ENCODE assay signal across 8 cellular contexts in genomic region chr3:129248286-129248979, GRCh38. TPM values are rescaled to one million over a fixed set of nuclear protein-coding genes. Genes with fewer than 3 reads are reported as not detected.
A peak's percentile ranks its signal among the peaks of the same experiment; 100 is the strongest.
DNase-seq lines count a peak whose midpoint lies in the region; ATAC-seq and TF ChIP-seq lines count a peak whose summit lies in the region.

No MANE protein-coding gene starts in this region.

- H3K36me3 Mint-ChIP-seq in HFFc6 (ENCODE audit: low read depth), result peaks cover 29% of the 10 kb centered on the region
- H3K36me3 Mint-ChIP-seq in activated CD4-positive, alpha-beta memory T cell treated with anti-CD3 and anti-CD28 coated beads, Interleukin-2, amount 10 ng/mL, durations not matched to agents 7 days and 5 days (ENCODE audit: low read depth), result peaks cover 44% of the 10 kb centered on the region
- H3K36me3 Mint-ChIP-seq in stimulated activated effector memory CD8-positive, alpha-beta T cell treated with anti-CD3 and anti-CD28 coated beads, Interleukin-12 subunit alpha, Interleukin-12 subunit beta, amount 100 ng/mL, for 72 hours, result peaks cover 46% of the 10 kb centered on the region

- CTCF ChIA-PET in activated CD4-positive, alpha-beta memory T cell treated with anti-CD3 and anti-CD28 coated beads, Interleukin-2, amount 10 ng/mL, durations not matched to agents 7 days and 5 days (lab: Charles Lee), result interaction anchor here (0.6 to 6.9 kb wide), 14 partner anchors 10 to 278 kb away, joined by 3 to 80 read pairs (median 6); partner anchors contain the start of gene RAB43

- H3K9me3 Mint-ChIP-seq in HFFc6, result no peaks in the 10 kb centered on the region
- no peaks in the 10 kb centered on the region for H3K9me3 Mint-ChIP-seq in activated CD4-positive, alpha-beta memory T cell treated with anti-CD3 and anti-CD28 coated beads, Interleukin-2, amount 10 ng/mL, durations not matched to agents 7 days and 5 days
- H3K9me3 Mint-ChIP-seq in stimulated activated effector memory CD8-positive, alpha-beta T cell treated with anti-CD3 and anti-CD28 coated beads, Interleukin-12 subunit alpha, Interleukin-12 subunit beta, amount 100 ng/mL, for 72 hours, result no peaks in the 10 kb centered on the region

- H3K27me3 Mint-ChIP-seq in HFFc6 (ENCODE audit: insufficient read depth), result peaks cover 4% of the 10 kb centered on the region
- no peaks in the 10 kb centered on the region for H3K27me3 Mint-ChIP-seq in activated CD4-positive, alpha-beta memory T cell treated with anti-CD3 and anti-CD28 coated beads, Interleukin-2, amount 10 ng/mL, durations not matched to agents 7 days and 5 days

- POLR2A ChIA-PET in activated CD4-positive, alpha-beta memory T cell treated with anti-CD3 and anti-CD28 coated beads, Interleukin-2, amount 10 ng/mL, durations not matched to agents 7 days and 5 days (lab: Charles Lee), result interaction anchor here (1.0 to 20.2 kb wide), 28 partner anchors 10 to 370 kb away, joined by 3 to 393 read pairs (median 6); partner anchors contain the start of genes ACAD9, CNBP, HMCES and RAB43

- ATAC-seq in stimulated activated effector memory CD8-positive, alpha-beta T cell treated with anti-CD3 and anti-CD28 coated beads, Interleukin-12 subunit alpha, Interleukin-12 subunit beta, amount 100 ng/mL, for 72 hours, result no peak
- ATAC-seq in HG03432 (IDR thresholded peaks at IDR 0.05; ENCODE audit: unreplicated experiment), result no peak

- H3K27ac ChIP-seq in iPS DF 6.9 (ENCODE audit: low read length), result no peak overlapping the region

- DNase-seq in HFFc6, result no peak
- DNase-seq in activated CD4-positive, alpha-beta memory T cell treated with anti-CD3 and anti-CD28 coated beads, Interleukin-2, amount 10 ng/mL, durations not matched to agents 7 days and 5 days, result no peak
- no peak for DNase-seq in iPS DF 6.9 (ENCODE audit: low read depth, low spot score)
- DNase-seq in stimulated activated effector memory CD8-positive, alpha-beta T cell treated with anti-CD3 and anti-CD28 coated beads, Interleukin-12 subunit alpha, Interleukin-12 subunit beta, amount 100 ng/mL, for 72 hours (ENCODE audit: low spot score in 2 of 2), result no peak
- DNase-seq in NCI-H748 (lab: John Stamatoyannopoulos, UW; ENCODE audit: unreplicated experiment), result no peak
- DNase-seq in stimulated activated CD4-positive, alpha-beta T cell treated with anti-CD3 and anti-CD28 coated beads, Interleukin-4, amount 100 ng/mL, for 1 hour, result no peak
- DNase-seq in GM13976 (ENCODE audit: low spot score), result no peak

- peaks cover 53% of the 10 kb centered on the region for H3K4me1 Mint-ChIP-seq in HFFc6 (ENCODE audit: low read depth)
- H3K4me1 Mint-ChIP-seq in activated CD4-positive, alpha-beta memory T cell treated with anti-CD3 and anti-CD28 coated beads, Interleukin-2, amount 10 ng/mL, durations not matched to agents 7 days and 5 days, result peaks cover 60% of the 10 kb centered on the region
- H3K4me1 Mint-ChIP-seq in stimulated activated effector memory CD8-positive, alpha-beta T cell treated with anti-CD3 and anti-CD28 coated beads, Interleukin-12 subunit alpha, Interleukin-12 subunit beta, amount 100 ng/mL, for 72 hours, result peaks cover 40% of the 10 kb centered on the region

- peaks cover 10% of the 10 kb centered on the region; the same call in 1 of the 2 replicates for H3K36me3 ChIP-seq in iPS DF 6.9 (ENCODE audit: control insufficient read depth, insufficient read depth, low read length)

- no peaks in the 10 kb centered on the region for H3K9me3 ChIP-seq in iPS DF 6.9 (ENCODE audit: control insufficient read depth, insufficient read depth, low read length)

- H3K27ac Mint-ChIP-seq in HFFc6, result peak overlapping the region; percentile 99
- peak overlapping the region; percentile 92 for H3K27ac Mint-ChIP-seq in activated CD4-positive, alpha-beta memory T cell treated with anti-CD3 and anti-CD28 coated beads, Interleukin-2, amount 10 ng/mL, durations not matched to agents 7 days and 5 days
- peak overlapping the region; percentile 99 for H3K27ac Mint-ChIP-seq in stimulated activated effector memory CD8-positive, alpha-beta T cell treated with anti-CD3 and anti-CD28 coated beads, Interleukin-12 subunit alpha, Interleukin-12 subunit beta, amount 100 ng/mL, for 72 hours

- TF ChIP-seq CTCF in HFFc6 (IDR thresholded peaks at IDR 0.05), result no peak
- no peak for TF ChIP-seq CTCF in GM13976 (IDR thresholded peaks at IDR 0.05; ENCODE audit: borderline replicate concordance, control extremely low read depth, extremely low read depth, insufficient read depth, missing control alignments)

- peak overlapping the region; percentile 82; the same call in 1 of the 2 replicates for H3K4me3 ChIP-seq in iPS DF 6.9 (ENCODE audit: low read length)

- no CpG with 5 or more reads among the region's 21 CpGs for WGBS in iPS DF 6.9 (ENCODE audit: insufficient coverage, insufficient read length)

- H3K4me1 ChIP-seq in iPS DF 6.9 (ENCODE audit: control insufficient read depth, insufficient read depth, low read length), result no peaks in the 10 kb centered on the region

- peak overlapping the region; percentile 100 for H3K4me3 Mint-ChIP-seq in HFFc6
- peak overlapping the region; percentile 86 for H3K4me3 Mint-ChIP-seq in activated CD4-positive, alpha-beta memory T cell treated with anti-CD3 and anti-CD28 coated beads, Interleukin-2, amount 10 ng/mL, durations not matched to agents 7 days and 5 days
- peak overlapping the region; percentile 87 for H3K4me3 Mint-ChIP-seq in stimulated activated effector memory CD8-positive, alpha-beta T cell treated with anti-CD3 and anti-CD28 coated beads, Interleukin-12 subunit alpha, Interleukin-12 subunit beta, amount 100 ng/mL, for 72 hours

- in situ Hi-C loops in GM13976 (cut with MboI; ENCODE audit: low sequenced_read_pairs, unreplicated experiment), result loop anchor here (10.0 kb wide), 2 partner anchors 194 to 274 kb away; no protein-coding TSS in a partner anchor

- no peaks in the 10 kb centered on the region for H3K27me3 ChIP-seq in iPS DF 6.9 (ENCODE audit: control insufficient read depth, insufficient read depth, low read length)

RNA-seq across cellular contexts. Expression of gene COPG1, which starts 1.0 kb away (rescaled TPM):
- 100 to 1,000 TPM; 316 to 393 (median 342) TPM for total RNA-seq in HFFc6 (2021; fragmentation: NEBNext Ultra II Directional; extraction: Animal tissue kit (Norgen Biotek cat#: 25700))
- total RNA-seq in activated CD4-positive, alpha-beta memory T cell treated with anti-CD3 and anti-CD28 coated beads, Interleukin-2, amount 10 ng/mL, durations not matched to agents 7 days and 5 days, result 100 to 1,000 TPM; 157 TPM

RNA-seq across cellular contexts. Expression of gene HMCES, which starts 30.2 kb away (rescaled TPM):
- 10 to 100 TPM; 28.3 to 33.9 (median 31.4) TPM for total RNA-seq in HFFc6 (2021; fragmentation: NEBNext Ultra II Directional; extraction: Animal tissue kit (Norgen Biotek cat#: 25700))
- 10 to 100 TPM; 45.7 to 50.1 TPM for total RNA-seq in activated CD4-positive, alpha-beta memory T cell treated with anti-CD3 and anti-CD28 coated beads, Interleukin-2, amount 10 ng/mL, durations not matched to agents 7 days and 5 days
